22 cellular contexts compared by ENCODE assay signal in the genomic region with DNA sequence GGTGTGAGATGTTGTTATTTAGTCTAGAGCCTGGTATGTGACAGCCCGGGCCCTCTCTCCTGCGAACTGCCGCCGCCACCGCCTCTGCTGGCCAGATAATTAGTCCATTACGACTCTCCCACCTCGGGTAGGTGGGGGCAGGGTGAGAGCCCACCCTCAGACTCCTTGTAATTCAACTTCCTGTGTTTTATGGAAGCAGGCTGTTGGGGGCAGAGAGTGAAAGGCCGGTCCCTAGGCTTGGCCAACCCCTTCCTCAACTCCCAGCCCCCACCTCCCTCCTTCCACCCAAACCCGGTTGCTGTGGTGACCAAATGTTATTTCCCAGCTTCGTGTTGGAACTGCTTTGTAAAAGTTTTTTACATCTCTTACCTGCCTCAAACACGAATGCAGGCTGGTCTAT.
DNase-seq lines count a peak whose midpoint lies in the region; ATAC-seq, FAIRE-seq and TF ChIP-seq lines count a peak whose summit lies in the region.
"Had no signal": no experiment of that assay in that cellular context is flagged by ENCODE, and none has a peak within 500 bp of the region (broad histone marks: within the 10 kb centered on the region; RNA-seq: fewer than 3 reads in every experiment).

No MANE protein-coding gene starts in this region.

- no peak for ATAC-seq in Right ventricle myocardium superior (ENCODE audit: poor library complexity)
- ATAC-seq in K562, result peak; percentile 45
- ATAC-seq: gastrocnemius medialis, pancreas had no signal

- H3K27me3 ChIP-seq in left ventricle myocardium inferior (ENCODE audit: low read depth) (peaks cover 23% of the 10 kb centered on the region), K562 (ENCODE audit: control insufficient read depth in 2 of 2, insufficient read depth in 2 of 2, low read length in 2 of 2) (no peaks in the 10 kb centered on the region)

- H3K4me3 Mint-ChIP-seq in T-helper 2 cell treated with Interferon-gamma antibody and Interleukin-4, amounts not matched to agents 5 μg/mL and 100 μg/mL, for 36 hours, result no peak overlapping the region
- H3K4me3 Mint-ChIP-seq: activated CD4-positive, alpha-beta memory T cell treated with anti-CD3 and anti-CD28 coated beads for 36 hours; activated naive CD4-positive, alpha-beta T cell treated with anti-CD3 and anti-CD28 coated beads, Interleukin-2, amount 10 ng/mL, durations not matched to agents 7 days and 5 days; activated T-cell treated with anti-CD3 and anti-CD28 coated beads, Interleukin-2, amount 50 U/mL, for 24 hours had no signal

- no peaks in the 10 kb centered on the region for H3K9me1 ChIP-seq in K562 (ENCODE audit: control insufficient read depth, insufficient read depth, low read length)

- peak overlapping the region; percentile 46 for H2AFZ ChIP-seq in K562 (ENCODE audit: low read depth, low read length)

- H4K20me1 ChIP-seq in K562 (replicated peaks; ENCODE audit: control insufficient read depth, insufficient read depth, low read length), result no peaks in the 10 kb centered on the region

- H3K27ac ChIP-seq in left ventricle myocardium inferior (replicated peaks) (no peak overlapping the region), K562 (ENCODE audit: extremely low read depth, low read depth, low read length) (no peak overlapping the region; the same call in 2 of the 3 replicates), substantia nigra (ENCODE audit: low read depth, low read length, poor library complexity, severe bottlenecking) (peak overlapping the region; percentile 90)
- H3K27ac ChIP-seq: gastrocnemius medialis, pancreas, skin epidermis, suprapubic skin had no signal

- H3K4me1 ChIP-seq in left ventricle myocardium inferior, result peaks cover 10% of the 10 kb centered on the region
- H3K4me1 ChIP-seq in K562 (replicated peaks in 1 of 2; ENCODE audit: control insufficient read depth in 2 of 2, insufficient read depth in 2 of 2, low read length in 2 of 2), result peaks cover 35 to 43% of the 10 kb centered on the region in 2 experiments; a peak in 4 of 5 replicates
- H3K4me1 ChIP-seq: gastrocnemius medialis, pancreas had no signal

- no peak for TF ChIP-seq CTCF in left ventricle myocardium inferior (IDR thresholded peaks at IDR 0.05; ENCODE audit: borderline replicate concordance)
- TF ChIP-seq CTCF in K562 (IDR thresholded peaks at IDR 0.05 in 2 of 3, conservative IDR thresholded peaks at IDR 0.05 in 1 of 3; ENCODE audit: insufficient read depth in 2 of 3, low read depth in 1 of 3, low read length in 3 of 3), result 0 out of 6 replicates have a peak, but pooled peaks of 1 of the 3 experiments have one; percentile 16

- no peaks in the 10 kb centered on the region for H3K27me3 Mint-ChIP-seq in T-helper 2 cell treated with Interferon-gamma antibody and Interleukin-4, amounts not matched to agents 5 μg/mL and 100 μg/mL, for 36 hours (ENCODE audit: low read depth)

- peak overlapping the region; percentile 37 for H3K4me3 ChIP-seq in left ventricle myocardium inferior
- no peak overlapping the region for H3K4me3 ChIP-seq in K562
- H3K4me3 ChIP-seq: gastrocnemius medialis, pancreas, skin epidermis, suprapubic skin had no signal

- H3K9me3 Mint-ChIP-seq in T-helper 2 cell treated with Interferon-gamma antibody and Interleukin-4, amounts not matched to agents 5 μg/mL and 100 μg/mL, for 36 hours, result no peaks in the 10 kb centered on the region
- H3K9me3 Mint-ChIP-seq: activated CD4-positive, alpha-beta memory T cell treated with anti-CD3 and anti-CD28 coated beads for 36 hours; activated naive CD4-positive, alpha-beta T cell treated with anti-CD3 and anti-CD28 coated beads, Interleukin-2, amount 10 ng/mL, durations not matched to agents 7 days and 5 days; activated T-cell treated with anti-CD3 and anti-CD28 coated beads, Interleukin-2, amount 50 U/mL, for 24 hours had no signal

- CTCF ChIA-PET in K562 (lab: Yijun Ruan, JAX; ENCODE audit: low intra/inter-chr PET ratio), result no interaction called here

- in situ Hi-C loops in K562 (cut with MboI), result no loop called here

- peak overlapping the region; percentile 60 for H3K4me2 ChIP-seq in K562 (ENCODE audit: insufficient read depth, low read length)

- no peak overlapping the region for H3K27ac Mint-ChIP-seq in T-helper 2 cell treated with Interferon-gamma antibody and Interleukin-4, amounts not matched to agents 5 μg/mL and 100 μg/mL, for 36 hours
- H3K27ac Mint-ChIP-seq: activated CD4-positive, alpha-beta memory T cell treated with anti-CD3 and anti-CD28 coated beads for 36 hours; activated naive CD4-positive, alpha-beta T cell treated with anti-CD3 and anti-CD28 coated beads, Interleukin-2, amount 10 ng/mL, durations not matched to agents 7 days and 5 days; activated T-cell treated with anti-CD3 and anti-CD28 coated beads, Interleukin-2, amount 50 U/mL, for 24 hours had no signal

- no peak for TF ChIP-seq RAD21 in K562 (CRISPR knock-in tag; conservative IDR thresholded peaks at IDR 0.05 in 1 of 2, IDR thresholded peaks at IDR 0.05 in 1 of 2)

- peaks cover 3% of the 10 kb centered on the region for H3K9me3 ChIP-seq in left ventricle myocardium inferior (replicated peaks)
- no peaks in the 10 kb centered on the region for H3K9me3 ChIP-seq in K562 (replicated peaks; ENCODE audit: control insufficient read depth, insufficient read depth, low read depth, low read length)
- H3K9me3 ChIP-seq: gastrocnemius medialis, pancreas, suprapubic skin had no signal

- TF ChIP-seq POLR2A in K562 (conservative IDR thresholded peaks at IDR 0.05), result no peak

- DNase-seq in left ventricle myocardium inferior (no peak), Right ventricle myocardium superior (no peak), K562 (ENCODE audit: extremely low read depth in 1 of 4, low spot score in 3 of 4) (peak in 1 of 4 experiments; percentile 31), iPS-NIHi7 (ENCODE audit: extremely low spot score) (peak; percentile 74), substantia nigra (lab: John Stamatoyannopoulos, UW) (peak in 2 of 49 donors; percentile 24 to 28), hippocampal formation (lab: John Stamatoyannopoulos, UW) (no peak)
- no peak for DNase-seq in activated CD4-positive, CD25-positive, alpha-beta regulatory T cell treated with anti-CD3 and anti-CD28 coated beads, Interleukin-2, amount 50 U/mL, for 72 hours
- DNase-seq in T-helper 2 cell treated with Interferon-gamma antibody and Interleukin-4, amounts not matched to agents 5 μg/mL and 100 μg/mL, for 36 hours (ENCODE audit: low spot score), result no peak
- DNase-seq: activated CD4-positive, alpha-beta memory T cell treated with anti-CD3 and anti-CD28 coated beads for 36 hours; activated naive CD4-positive, alpha-beta T cell treated with anti-CD3 and anti-CD28 coated beads, Interleukin-2, amount 10 ng/mL, durations not matched to agents 7 days and 5 days; activated T-cell treated with anti-CD3 and anti-CD28 coated beads, Interleukin-2, amount 50 U/mL, for 24 hours; cortex of kidney; EL; gastrocnemius medialis; kidney; NCI-H187; NCI-H524 treated with DMSO at 0.1 percent for 48 hours; pancreas; stimulated activated CD4-positive, alpha-beta T cell treated with anti-CD3 and anti-CD28 coated beads, Interleukin-4, amount 100 ng/mL, for 4 hours; stimulated activated CD8-positive, alpha-beta memory T cell treated with anti-CD3 and anti-CD28 coated beads, Interleukin-4, amount 100 ng/mL, for 48 hours had no signal

- H3K9ac ChIP-seq in K562 (ENCODE audit: insufficient read depth in 1 of 2, low read depth in 2 of 2, low read length in 2 of 2), result peak overlapping the region; percentile 1 to 36; a peak in 2 of 4 replicates

- BruUV-seq in K562 (replicated peaks; lab: Mats Ljungman, UMichigan), result no TSS peak

- H3K36me3 Mint-ChIP-seq in T-helper 2 cell treated with Interferon-gamma antibody and Interleukin-4, amounts not matched to agents 5 μg/mL and 100 μg/mL, for 36 hours (ENCODE audit: low read depth), result no peaks in the 10 kb centered on the region
- H3K36me3 Mint-ChIP-seq: activated CD4-positive, alpha-beta memory T cell treated with anti-CD3 and anti-CD28 coated beads for 36 hours; activated naive CD4-positive, alpha-beta T cell treated with anti-CD3 and anti-CD28 coated beads, Interleukin-2, amount 10 ng/mL, durations not matched to agents 7 days and 5 days had no signal

- no peak for TF ChIP-seq EP300 in K562 (IDR thresholded peaks at IDR 0.05; ENCODE audit: low read length)

- H3K36me3 ChIP-seq in left ventricle myocardium inferior (no peaks in the 10 kb centered on the region), K562 (ENCODE audit: control insufficient read depth, insufficient read depth, low read length) (no peaks in the 10 kb centered on the region)
- H3K36me3 ChIP-seq: gastrocnemius medialis, pancreas, suprapubic skin had no signal

- intact Hi-C loops in left ventricle myocardium inferior (cut with micrococcal nuclease) (no loop called here), Right ventricle myocardium superior (cut with DNase I) (no loop called here), K562 (cut with micrococcal nuclease) (no loop called here)

- no peaks in the 10 kb centered on the region for H3K4me1 Mint-ChIP-seq in T-helper 2 cell treated with Interferon-gamma antibody and Interleukin-4, amounts not matched to agents 5 μg/mL and 100 μg/mL, for 36 hours (ENCODE audit: low read depth)

- no peaks in the 10 kb centered on the region for H3K79me2 ChIP-seq in K562 (ENCODE audit: control insufficient read depth, insufficient read depth, low read length)

- FAIRE-seq in K562 (lab: Jason Lieb, UNC), result no peak
- FAIRE-seq: kidney, pancreas had no signal

- 20% methylated on average over 11 of the region's 11 CpGs for WGBS in K562 (ENCODE audit: insufficient coverage, low coverage, missing lambda C conversion rate)

- POLR2A ChIA-PET in K562 (lab: Yijun Ruan, JAX), result interaction anchor here (0.6 to 1.0 kb wide), 4 partner anchors 45 to 127 kb away, joined by 3 read pairs; no protein-coding TSS in a partner anchor

TF ChIP-seq in K562, 482 proteins besides CTCF, POLR2A, EP300 and RAD21:
- peak; percentile 81 for TF ChIP-seq RFX1 (IDR thresholded peaks at IDR 0.05)
- peak; percentile 64; the same call in 1 of the 2 replicates for TF ChIP-seq ZBTB7A (IDR thresholded peaks at IDR 0.05; ENCODE audit: borderline replicate concordance, control insufficient read depth, low read depth, low read length)
- no peak for TF ChIP-seq RBM39 (optimal IDR thresholded peaks at IDR 0.05; ENCODE audit: low read depth, low read length)
- no peak for TF ChIP-seq JUNB (CRISPR knock-in tag; conservative IDR thresholded peaks at IDR 0.05)
- no peak for TF ChIP-seq KHSRP (IDR thresholded peaks at IDR 0.05)
- no peak for TF ChIP-seq DIDO1 (tag; IDR thresholded peaks at IDR 0.05; ENCODE audit: low read depth)
- no peak for TF ChIP-seq TBP (optimal IDR thresholded peaks at IDR 0.05; ENCODE audit: low read depth, low read length)
